In genomic region chr11:20363500-20364411, GRCh38 we compare ENCODE assay signal across 1 cellular context.
TF ChIP-seq lines count a peak whose summit lies in the region.

Gene HTATIP2, plus strand, starts transcription at chr11:20363714. Its CDS starts 524 bp downstream, at chr11:20364238.

TF ChIP-seq in GM12878, 131 proteins besides CTCF, POLR2A, EP300 and RAD21 (continued from another document):
- TF ChIP-seq, protein P1, sequence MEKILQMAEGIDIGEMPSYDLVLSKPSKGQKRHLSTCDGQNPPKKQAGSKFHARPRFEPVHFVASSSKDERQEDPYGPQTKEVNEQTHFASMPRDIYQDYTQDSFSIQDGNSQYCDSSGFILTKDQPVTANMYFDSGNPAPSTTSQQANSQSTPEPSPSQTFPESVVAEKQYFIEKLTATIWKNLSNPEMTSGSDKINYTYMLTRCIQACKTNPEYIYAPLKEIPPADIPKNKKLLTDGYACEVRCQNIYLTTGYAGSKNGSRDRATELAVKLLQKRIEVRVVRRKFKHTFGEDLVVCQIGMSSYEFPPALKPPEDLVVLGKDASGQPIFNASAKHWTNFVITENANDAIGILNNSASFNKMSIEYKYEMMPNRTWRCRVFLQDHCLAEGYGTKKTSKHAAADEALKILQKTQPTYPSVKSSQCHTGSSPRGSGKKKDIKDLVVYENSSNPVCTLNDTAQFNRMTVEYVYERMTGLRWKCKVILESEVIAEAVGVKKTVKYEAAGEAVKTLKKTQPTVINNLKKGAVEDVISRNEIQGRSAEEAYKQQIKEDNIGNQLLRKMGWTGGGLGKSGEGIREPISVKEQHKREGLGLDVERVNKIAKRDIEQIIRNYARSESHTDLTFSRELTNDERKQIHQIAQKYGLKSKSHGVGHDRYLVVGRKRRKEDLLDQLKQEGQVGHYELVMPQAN (conservative IDR thresholded peaks at IDR 0.05): 0 out of 2 replicates have a peak, but pooled peaks have one; percentile 45
- TF ChIP-seq, protein P2, sequence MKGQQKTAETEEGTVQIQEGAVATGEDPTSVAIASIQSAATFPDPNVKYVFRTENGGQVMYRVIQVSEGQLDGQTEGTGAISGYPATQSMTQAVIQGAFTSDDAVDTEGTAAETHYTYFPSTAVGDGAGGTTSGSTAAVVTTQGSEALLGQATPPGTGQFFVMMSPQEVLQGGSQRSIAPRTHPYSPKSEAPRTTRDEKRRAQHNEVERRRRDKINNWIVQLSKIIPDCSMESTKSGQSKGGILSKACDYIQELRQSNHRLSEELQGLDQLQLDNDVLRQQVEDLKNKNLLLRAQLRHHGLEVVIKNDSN (IDR thresholded peaks at IDR 0.05; ENCODE audit: borderline replicate concordance, extremely low read length, insufficient read depth, low read depth, low read length): peak; percentile 82
- TF ChIP-seq MXI1 (IDR thresholded peaks at IDR 0.05; ENCODE audit: low read depth, low read length): no peak
- peak; percentile 98 for TF ChIP-seq BACH1 (IDR thresholded peaks at IDR 0.05; ENCODE audit: borderline replicate concordance)
- TF ChIP-seq SIN3A (IDR thresholded peaks at IDR 0.05; ENCODE audit: low read depth, low read length): 0 out of 2 replicates have a peak, but pooled peaks have one; percentile 45
- no peak for TF ChIP-seq HDAC6 (IDR thresholded peaks at IDR 0.05; ENCODE audit: unreplicated experiment)
- no peak for TF ChIP-seq KLF5 (IDR thresholded peaks at IDR 0.05; ENCODE audit: partially characterized antibody)
- no peak for TF ChIP-seq MEF2B (IDR thresholded peaks at IDR 0.05; ENCODE audit: partially characterized antibody, poor library complexity, severe bottlenecking)
- no peak for TF ChIP-seq SPI1 (IDR thresholded peaks at IDR 0.05; ENCODE audit: borderline replicate concordance, insufficient read depth, low read depth, low read length)
- TF ChIP-seq RB1 (IDR thresholded peaks at IDR 0.05; ENCODE audit: borderline replicate concordance): 0 out of 2 replicates have a peak, but pooled peaks have one; percentile 15
- TF ChIP-seq BHLHE40 (IDR thresholded peaks at IDR 0.05; ENCODE audit: borderline replicate concordance in 1 of 2, low read depth in 2 of 2, low read length in 1 of 2): peak; percentile 81 to 92
- TF ChIP-seq TAF1 (IDR thresholded peaks at IDR 0.05; ENCODE audit: borderline replicate concordance, low read depth, low read length): peak; percentile 67; the same call in 1 of the 2 replicates
- TF ChIP-seq LARP7 (IDR thresholded peaks at IDR 0.05): 0 out of 2 replicates have a peak, but pooled peaks have one; percentile 53
- no peak for TF ChIP-seq RBBP5 (conservative IDR thresholded peaks at IDR 0.05)
- TF ChIP-seq ELK1 (IDR thresholded peaks at IDR 0.05; ENCODE audit: low read depth, low read length): no peak
- TF ChIP-seq PKNOX1 (IDR thresholded peaks at IDR 0.05): no peak
- 0 out of 2 replicates have a peak, but pooled peaks have one; percentile 13 for TF ChIP-seq NR2C1 (IDR thresholded peaks at IDR 0.05)
- TF ChIP-seq MAX (IDR thresholded peaks at IDR 0.05; ENCODE audit: low read depth, low read length): peak; percentile 82
- no peak for TF ChIP-seq NFIC (IDR thresholded peaks at IDR 0.05; ENCODE audit: low read depth, low read length)
- no peak for TF ChIP-seq SMARCA5 (IDR thresholded peaks at IDR 0.05)
- TF ChIP-seq POLR2AphosphoS5 (IDR thresholded peaks at IDR 0.05; ENCODE audit: low read length): peak; percentile 60
- TF ChIP-seq, protein P3, sequence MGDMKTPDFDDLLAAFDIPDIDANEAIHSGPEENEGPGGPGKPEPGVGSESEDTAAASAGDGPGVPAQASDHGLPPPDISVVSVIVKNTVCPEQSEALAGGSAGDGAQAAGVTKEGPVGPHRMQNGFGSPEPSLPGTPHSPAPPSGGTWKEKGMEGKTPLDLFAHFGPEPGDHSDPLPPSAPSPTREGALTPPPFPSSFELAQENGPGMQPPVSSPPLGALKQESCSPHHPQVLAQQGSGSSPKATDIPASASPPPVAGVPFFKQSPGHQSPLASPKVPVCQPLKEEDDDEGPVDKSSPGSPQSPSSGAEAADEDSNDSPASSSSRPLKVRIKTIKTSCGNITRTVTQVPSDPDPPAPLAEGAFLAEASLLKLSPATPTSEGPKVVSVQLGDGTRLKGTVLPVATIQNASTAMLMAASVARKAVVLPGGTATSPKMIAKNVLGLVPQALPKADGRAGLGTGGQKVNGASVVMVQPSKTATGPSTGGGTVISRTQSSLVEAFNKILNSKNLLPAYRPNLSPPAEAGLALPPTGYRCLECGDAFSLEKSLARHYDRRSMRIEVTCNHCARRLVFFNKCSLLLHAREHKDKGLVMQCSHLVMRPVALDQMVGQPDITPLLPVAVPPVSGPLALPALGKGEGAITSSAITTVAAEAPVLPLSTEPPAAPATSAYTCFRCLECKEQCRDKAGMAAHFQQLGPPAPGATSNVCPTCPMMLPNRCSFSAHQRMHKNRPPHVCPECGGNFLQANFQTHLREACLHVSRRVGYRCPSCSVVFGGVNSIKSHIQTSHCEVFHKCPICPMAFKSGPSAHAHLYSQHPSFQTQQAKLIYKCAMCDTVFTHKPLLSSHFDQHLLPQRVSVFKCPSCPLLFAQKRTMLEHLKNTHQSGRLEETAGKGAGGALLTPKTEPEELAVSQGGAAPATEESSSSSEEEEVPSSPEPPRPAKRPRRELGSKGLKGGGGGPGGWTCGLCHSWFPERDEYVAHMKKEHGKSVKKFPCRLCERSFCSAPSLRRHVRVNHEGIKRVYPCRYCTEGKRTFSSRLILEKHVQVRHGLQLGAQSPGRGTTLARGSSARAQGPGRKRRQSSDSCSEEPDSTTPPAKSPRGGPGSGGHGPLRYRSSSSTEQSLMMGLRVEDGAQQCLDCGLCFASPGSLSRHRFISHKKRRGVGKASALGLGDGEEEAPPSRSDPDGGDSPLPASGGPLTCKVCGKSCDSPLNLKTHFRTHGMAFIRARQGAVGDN (IDR thresholded peaks at IDR 0.05): peak; percentile 94
- TF ChIP-seq ZNF622 (IDR thresholded peaks at IDR 0.05): no peak
- no peak for TF ChIP-seq PAX8 (IDR thresholded peaks at IDR 0.05)
- TF ChIP-seq NFXL1 (IDR thresholded peaks at IDR 0.05; ENCODE audit: borderline replicate concordance): no peak
- TF ChIP-seq SMC3 (IDR thresholded peaks at IDR 0.05; ENCODE audit: borderline replicate concordance, low read length): no peak
- TF ChIP-seq, protein P4, sequence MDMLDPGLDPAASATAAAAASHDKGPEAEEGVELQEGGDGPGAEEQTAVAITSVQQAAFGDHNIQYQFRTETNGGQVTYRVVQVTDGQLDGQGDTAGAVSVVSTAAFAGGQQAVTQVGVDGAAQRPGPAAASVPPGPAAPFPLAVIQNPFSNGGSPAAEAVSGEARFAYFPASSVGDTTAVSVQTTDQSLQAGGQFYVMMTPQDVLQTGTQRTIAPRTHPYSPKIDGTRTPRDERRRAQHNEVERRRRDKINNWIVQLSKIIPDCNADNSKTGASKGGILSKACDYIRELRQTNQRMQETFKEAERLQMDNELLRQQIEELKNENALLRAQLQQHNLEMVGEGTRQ (IDR thresholded peaks at IDR 0.05; ENCODE audit: borderline replicate concordance, low read depth, low read length): no peak; the same call in 1 of the 2 replicates
- TF ChIP-seq NR2F1 (conservative IDR thresholded peaks at IDR 0.05): peak; percentile 54; the same call in 1 of the 2 replicates
- TF ChIP-seq WRNIP1 (IDR thresholded peaks at IDR 0.05; ENCODE audit: borderline replicate concordance, low read depth, low read length): no peak
- TF ChIP-seq TBL1XR1 (IDR thresholded peaks at IDR 0.05; ENCODE audit: low read depth, low read length): no peak
- no peak for TF ChIP-seq ZNF592 (IDR thresholded peaks at IDR 0.05)
- no peak for TF ChIP-seq ZBED1 (IDR thresholded peaks at IDR 0.05; ENCODE audit: borderline replicate concordance)
- no peak for TF ChIP-seq FOS (IDR thresholded peaks at IDR 0.05; ENCODE audit: borderline replicate concordance, extremely low read depth, insufficient read length)
- TF ChIP-seq RAD51 (IDR thresholded peaks at IDR 0.05): peak; percentile 60; the same call in 1 of the 2 replicates
- 0 out of 2 replicates have a peak, but pooled peaks have one; percentile 13 for TF ChIP-seq ESRRA (IDR thresholded peaks at IDR 0.05; ENCODE audit: low read length)
- TF ChIP-seq CREM (IDR thresholded peaks at IDR 0.05; ENCODE audit: low read depth): peak; percentile 31; the same call in 1 of the 2 replicates
- TF ChIP-seq IKZF1 (conservative IDR thresholded peaks at IDR 0.05): peak; percentile 44; the same call in 1 of the 2 replicates
- TF ChIP-seq MYC (IDR thresholded peaks at IDR 0.05; ENCODE audit: insufficient read depth, insufficient read length, insufficient replicate concordance, low read length, severe bottlenecking): peak; percentile 44
- peak; percentile 85; the same call in 1 of the 2 replicates for TF ChIP-seq GATAD2B (conservative IDR thresholded peaks at IDR 0.05; ENCODE audit: low read depth)
- no peak for TF ChIP-seq GABPA (IDR thresholded peaks at IDR 0.05; ENCODE audit: low read depth)
